ENCODE assay signal across 35 cellular contexts in the genomic region with DNA sequence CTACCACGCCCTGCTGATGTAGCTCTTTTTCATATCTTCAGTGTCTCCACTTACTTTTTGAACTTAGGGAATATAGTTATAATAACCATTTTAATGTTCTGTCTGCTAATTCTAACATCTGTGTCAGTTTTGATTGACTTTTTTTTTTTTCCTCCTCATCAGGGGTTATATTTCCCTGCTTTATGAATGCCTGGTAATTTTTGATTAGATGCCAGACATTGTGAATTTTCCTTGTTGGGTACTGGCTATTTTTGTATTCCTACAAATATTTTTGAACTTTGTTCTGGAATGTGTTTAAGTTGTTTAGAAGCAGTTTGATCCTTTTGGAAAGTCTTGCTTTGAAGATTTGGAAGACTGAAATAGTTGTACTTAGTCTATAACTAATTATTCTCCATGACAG.
"Had no signal": no experiment of that assay in that cellular context is flagged by ENCODE, and none has a peak within 500 bp of the region (broad histone marks: within the 10 kb centered on the region; RNA-seq: fewer than 3 reads in every experiment).

No MANE protein-coding gene starts in this region.

- H3K4me3 ChIP-seq: MG63 had no signal

- H3K9me3 ChIP-seq: MG63 had no signal

- H3K27ac ChIP-seq: KMS-11 had no signal

- H3K27me3 ChIP-seq: MG63 had no signal

- H3K36me3 ChIP-seq: MG63 had no signal

- DNase-seq: Karpas-422, Kasumi-1, MG63, MM.1S, MV-4-11, NCI-H1048, NCI-H1092, NCI-H1092 treated with DMSO at 0.1 percent for 48 hours, NCI-H1105, NCI-H1105 treated with DMSO at 0.1 percent for 48 hours, NCI-H1417, NCI-H1417 treated with DMSO at 0.1 percent for 48 hours, NCI-H1436, NCI-H1436 treated with DMSO at 0.1 percent for 48 hours, NCI-H146, NCI-H1694, NCI-H1694 treated with DMSO at 0.1 percent for 48 hours, NCI-H187, NCI-H187 treated with DMSO at 0.1 percent for 48 hours, NCI-H1930, NCI-H2029, NCI-H2029 treated with DMSO at 0.1 percent for 48 hours, NCI-H2081, NCI-H2081 treated with DMSO at 0.1 percent for 48 hours, NCI-H2107, NCI-H2171, NCI-H2171 treated with DMSO at 0.1 percent for 48 hours, NCI-H2227 treated with DMSO at 0.1 percent for 48 hours, NCI-H226, NCI-H345, NCI-H446, NCI-H446 treated with DMSO at 0.1 percent for 48 hours, NCI-H510A, NCI-H510A treated with DMSO at 0.1 percent for 48 hours had no signal
